In genomic region chr5:174448662-174449061, GRCh38 we compare ENCODE assay signal across 21 cellular contexts.
DNase-seq lines count a peak whose midpoint lies in the region; ATAC-seq and TF ChIP-seq lines count a peak whose summit lies in the region.
"Had no signal": no experiment of that assay in that cellular context is flagged by ENCODE, and none has a peak within 500 bp of the region (broad histone marks: within the 10 kb centered on the region; RNA-seq: fewer than 3 reads in every experiment).

No MANE protein-coding gene starts in this region.

- H3K79me1 ChIP-seq in mesendoderm (ENCODE audit: low read length): no peaks in the 10 kb centered on the region

- no peaks in the 10 kb centered on the region for H3K27me3 ChIP-seq in mesendoderm (ENCODE audit: insufficient read depth, low read length, poor library complexity)
- H3K27me3 ChIP-seq in smooth muscle cell (ENCODE audit: low read depth): no peaks in the 10 kb centered on the region
- H3K27me3 ChIP-seq: Peyer's patch had no signal

- no peak overlapping the region for H2BK15ac ChIP-seq in mesendoderm (replicated peaks; ENCODE audit: low read depth)

- no peak overlapping the region for H3K4ac ChIP-seq in mesendoderm (ENCODE audit: low read depth, low read length)

- H4K8ac ChIP-seq in mesendoderm (ENCODE audit: low read depth, low read length): no peak overlapping the region

- H4K5ac ChIP-seq in mesendoderm (ENCODE audit: low read length): no peak overlapping the region

- no peak overlapping the region for H2BK120ac ChIP-seq in mesendoderm (ENCODE audit: low read depth, low read length)

- H3K36me3 ChIP-seq in mesendoderm (ENCODE audit: control insufficient read depth, insufficient read depth, low read length): no peaks in the 10 kb centered on the region
- H3K36me3 ChIP-seq in smooth muscle cell (ENCODE audit: low read depth): no peaks in the 10 kb centered on the region
- H3K36me3 ChIP-seq: Peyer's patch had no signal

- H3K4me3 ChIP-seq in mesendoderm (ENCODE audit: low read length): no peak overlapping the region
- H3K4me3 ChIP-seq in smooth muscle cell: no peak overlapping the region
- H3K4me3 ChIP-seq: K562, Peyer's patch had no signal

- H3K4me1 ChIP-seq in mesendoderm (ENCODE audit: control insufficient read depth, low read depth, low read length) (peaks cover 4% of the 10 kb centered on the region), smooth muscle cell (ENCODE audit: low read depth) (peaks cover 10% of the 10 kb centered on the region)
- H3K4me1 ChIP-seq: Peyer's patch had no signal

- H4K20me1 ChIP-seq in smooth muscle cell (ENCODE audit: low read depth): no peaks in the 10 kb centered on the region

- H3K56ac ChIP-seq in mesendoderm (ENCODE audit: low read length): no peak overlapping the region

- no peaks in the 10 kb centered on the region for H3K79me2 ChIP-seq in mesendoderm (ENCODE audit: control insufficient read depth, insufficient read depth, low read length)
- H3K79me2 ChIP-seq in smooth muscle cell (ENCODE audit: low read depth): no peaks in the 10 kb centered on the region

- H3K18ac ChIP-seq in mesendoderm (ENCODE audit: low read length): no peak overlapping the region

- no peak overlapping the region for H2BK5ac ChIP-seq in mesendoderm (ENCODE audit: low read length)

- peak; percentile 70 for DNase-seq in M059J (ENCODE audit: low read depth)
- peak; percentile 56 for DNase-seq in astrocyte of the hippocampus (ENCODE audit: low read depth, low spot score)
- peak; percentile 77 for DNase-seq in mesendoderm
- DNase-seq in smooth muscle cell (lab: John Stamatoyannopoulos, UW; ENCODE audit: unreplicated experiment): no peak
- no peak for DNase-seq in islet precursor cell
- DNase-seq in pons (ENCODE audit: low spot score): no peak
- DNase-seq: AML-193; DMS79 treated with DMSO at 0.1 percent for 48 hours; GOT3; NCI-H1105; NCI-H2081; NCI-H2171 treated with DMSO at 0.1 percent for 48 hours; NCI-H446 treated with DMSO at 0.1 percent for 48 hours; NK-92 treated with Interleukin-12 subunit alpha and Interleukin-12 subunit beta, amount 100 ng/mL, for 24 hours; Peyer's patch; SHP77; SK-N-SH had no signal

- no peak for TF ChIP-seq CTCF in smooth muscle cell (IDR thresholded peaks at IDR 0.05; ENCODE audit: borderline replicate concordance, insufficient read depth, poor library complexity, severe bottlenecking)

- H3K27ac ChIP-seq in mesendoderm (ENCODE audit: low read depth, low read length): no peak overlapping the region
- H3K27ac ChIP-seq in smooth muscle cell (ENCODE audit: low read depth): peak overlapping the region; percentile 65
- H3K27ac ChIP-seq: C4-2B, Peyer's patch had no signal

- no peak for ATAC-seq in HG02571 (IDR thresholded peaks at IDR 0.05; ENCODE audit: unreplicated experiment)
- ATAC-seq: HCT116, K562 had no signal

- peaks cover 6% of the 10 kb centered on the region for H3K9me3 ChIP-seq in smooth muscle cell (replicated peaks; ENCODE audit: low read depth)
- H3K9me3 ChIP-seq: Peyer's patch, SK-N-SH had no signal

- no peak overlapping the region for H2AFZ ChIP-seq in smooth muscle cell (ENCODE audit: low read depth)

- H3K23ac ChIP-seq in mesendoderm (ENCODE audit: low read length): no peak overlapping the region

- peaks cover 8% of the 10 kb centered on the region for H3F3A ChIP-seq in smooth muscle cell (ENCODE audit: low read depth)

- no peak overlapping the region for H2AK5ac ChIP-seq in mesendoderm (ENCODE audit: low read length)

- H3K9ac ChIP-seq in mesendoderm (ENCODE audit: low read length) (no peak overlapping the region), smooth muscle cell (ENCODE audit: low read depth) (no peak overlapping the region)
- H3K9ac ChIP-seq: SK-N-SH had no signal

- no peak overlapping the region for H3K4me2 ChIP-seq in mesendoderm (ENCODE audit: low read length)
- H3K4me2 ChIP-seq in smooth muscle cell: peak overlapping the region; percentile 47
- H3K4me2 ChIP-seq: SK-N-SH had no signal

Comparison
In these comparisons a context has a peak if more than half of its experiments do, and no peak if none do; other contexts are left out.
1. DNase-seq: peak in M059J (single experiment), astrocyte of the hippocampus (single experiment) and mesendoderm (single experiment); none in smooth muscle cell (single experiment), islet precursor cell (single experiment) and pons (single experiment).